In genomic region chr15:89358755-89359439, GRCh38 we compare ENCODE assay signal across 1 cellular context.
A peak's percentile ranks its signal among the peaks of the same experiment; 100 is the strongest.
TF ChIP-seq lines count a peak whose summit lies in the region.

No MANE protein-coding gene starts in this region.

TF ChIP-seq in GM12878, 131 proteins besides CTCF, POLR2A, EP300 and RAD21 (continued from another document):
- TF ChIP-seq, protein P1, sequence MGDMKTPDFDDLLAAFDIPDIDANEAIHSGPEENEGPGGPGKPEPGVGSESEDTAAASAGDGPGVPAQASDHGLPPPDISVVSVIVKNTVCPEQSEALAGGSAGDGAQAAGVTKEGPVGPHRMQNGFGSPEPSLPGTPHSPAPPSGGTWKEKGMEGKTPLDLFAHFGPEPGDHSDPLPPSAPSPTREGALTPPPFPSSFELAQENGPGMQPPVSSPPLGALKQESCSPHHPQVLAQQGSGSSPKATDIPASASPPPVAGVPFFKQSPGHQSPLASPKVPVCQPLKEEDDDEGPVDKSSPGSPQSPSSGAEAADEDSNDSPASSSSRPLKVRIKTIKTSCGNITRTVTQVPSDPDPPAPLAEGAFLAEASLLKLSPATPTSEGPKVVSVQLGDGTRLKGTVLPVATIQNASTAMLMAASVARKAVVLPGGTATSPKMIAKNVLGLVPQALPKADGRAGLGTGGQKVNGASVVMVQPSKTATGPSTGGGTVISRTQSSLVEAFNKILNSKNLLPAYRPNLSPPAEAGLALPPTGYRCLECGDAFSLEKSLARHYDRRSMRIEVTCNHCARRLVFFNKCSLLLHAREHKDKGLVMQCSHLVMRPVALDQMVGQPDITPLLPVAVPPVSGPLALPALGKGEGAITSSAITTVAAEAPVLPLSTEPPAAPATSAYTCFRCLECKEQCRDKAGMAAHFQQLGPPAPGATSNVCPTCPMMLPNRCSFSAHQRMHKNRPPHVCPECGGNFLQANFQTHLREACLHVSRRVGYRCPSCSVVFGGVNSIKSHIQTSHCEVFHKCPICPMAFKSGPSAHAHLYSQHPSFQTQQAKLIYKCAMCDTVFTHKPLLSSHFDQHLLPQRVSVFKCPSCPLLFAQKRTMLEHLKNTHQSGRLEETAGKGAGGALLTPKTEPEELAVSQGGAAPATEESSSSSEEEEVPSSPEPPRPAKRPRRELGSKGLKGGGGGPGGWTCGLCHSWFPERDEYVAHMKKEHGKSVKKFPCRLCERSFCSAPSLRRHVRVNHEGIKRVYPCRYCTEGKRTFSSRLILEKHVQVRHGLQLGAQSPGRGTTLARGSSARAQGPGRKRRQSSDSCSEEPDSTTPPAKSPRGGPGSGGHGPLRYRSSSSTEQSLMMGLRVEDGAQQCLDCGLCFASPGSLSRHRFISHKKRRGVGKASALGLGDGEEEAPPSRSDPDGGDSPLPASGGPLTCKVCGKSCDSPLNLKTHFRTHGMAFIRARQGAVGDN (IDR thresholded peaks at IDR 0.05), result no peak
- TF ChIP-seq SUPT20H (IDR thresholded peaks at IDR 0.05; ENCODE audit: borderline replicate concordance, control insufficient read depth, low read depth, low read length) (no peak), IRF4 (IDR thresholded peaks at IDR 0.05; ENCODE audit: low read depth, low read length) (0 out of 2 replicates have a peak, but pooled peaks have one; percentile 9), NR2F1 (conservative IDR thresholded peaks at IDR 0.05) (peak; percentile 56), FOXK2 (IDR thresholded peaks at IDR 0.05) (no peak), STAT1 (conservative IDR thresholded peaks at IDR 0.05) (peak; percentile 78; the same call in 1 of the 2 replicates), NFXL1 (IDR thresholded peaks at IDR 0.05; ENCODE audit: borderline replicate concordance) (no peak), SRF (IDR thresholded peaks at IDR 0.05; ENCODE audit: low read depth in 2 of 2, low read length in 2 of 2) (0 out of 4 replicates have a peak, but pooled peaks of 1 of the 2 experiments have one; percentile 14), ZNF217 (IDR thresholded peaks at IDR 0.05) (no peak), NBN (IDR thresholded peaks at IDR 0.05) (peak; percentile 81), HDGF (IDR thresholded peaks at IDR 0.05) (0 out of 2 replicates have a peak, but pooled peaks have one; percentile 68), ZNF207 (IDR thresholded peaks at IDR 0.05; ENCODE audit: borderline replicate concordance) (peak; percentile 86), SMAD5 (IDR thresholded peaks at IDR 0.05; ENCODE audit: low read depth) (no peak), PAX8 (IDR thresholded peaks at IDR 0.05) (no peak), KLF5 (IDR thresholded peaks at IDR 0.05; ENCODE audit: partially characterized antibody) (no peak), BRCA1 (IDR thresholded peaks at IDR 0.05; ENCODE audit: low read depth, low read length) (no peak), NR2C1 (IDR thresholded peaks at IDR 0.05) (no peak), BACH1 (IDR thresholded peaks at IDR 0.05; ENCODE audit: borderline replicate concordance) (0 out of 2 replicates have a peak, but pooled peaks have one; percentile 32)
- TF ChIP-seq, protein P2, sequence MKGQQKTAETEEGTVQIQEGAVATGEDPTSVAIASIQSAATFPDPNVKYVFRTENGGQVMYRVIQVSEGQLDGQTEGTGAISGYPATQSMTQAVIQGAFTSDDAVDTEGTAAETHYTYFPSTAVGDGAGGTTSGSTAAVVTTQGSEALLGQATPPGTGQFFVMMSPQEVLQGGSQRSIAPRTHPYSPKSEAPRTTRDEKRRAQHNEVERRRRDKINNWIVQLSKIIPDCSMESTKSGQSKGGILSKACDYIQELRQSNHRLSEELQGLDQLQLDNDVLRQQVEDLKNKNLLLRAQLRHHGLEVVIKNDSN (IDR thresholded peaks at IDR 0.05; ENCODE audit: borderline replicate concordance, extremely low read length, insufficient read depth, low read depth, low read length), result no peak
